In genomic region chr5:174556756-174557155, GRCh38 we compare ENCODE assay signal across 32 cellular contexts.
"Had no signal": no experiment of that assay in that cellular context is flagged by ENCODE, and none has a peak within 500 bp of the region (broad histone marks: within the 10 kb centered on the region; RNA-seq: fewer than 3 reads in every experiment).

No MANE protein-coding gene starts in this region.

- DNase-seq: activated B cell treated with CpG ODN at 0.5 μM for 24 hours; activated CD4-positive, alpha-beta T cell treated with anti-CD3 and anti-CD28 coated beads for 48 hours; activated CD4-positive, alpha-beta T cell treated with anti-CD3 and anti-CD28 coated beads, Interleukin-2, amount 50 U/mL, for 1 hour; activated CD4-positive, alpha-beta T cell treated with anti-CD3 and anti-CD28 coated beads, Interleukin-2, amount 50 U/mL, for 48 hours; activated CD8-positive, alpha-beta memory T cell treated with anti-CD3 and anti-CD28 coated beads for 24 hours; activated CD8-positive, alpha-beta T cell treated with anti-CD3 and anti-CD28 coated beads for 36 hours; activated effector memory CD4-positive, alpha-beta T cell treated with Interleukin-2 at 50 U/mL for 16 hours; activated gamma-delta T cell treated with Interleukin-2 at 50 U/mL for 16 hours; activated naive CD4-positive, alpha-beta T cell treated with anti-CD3 and anti-CD28 coated beads, Interleukin-2, amount 50 U/mL, for 16 hours; activated naive CD4-positive, alpha-beta T cell treated with Interleukin-2 at 50 U/mL for 16 hours; activated T-cell treated with anti-CD3 and anti-CD28 coated beads, Interleukin-2, amount 50 U/mL, for 4 hours; amniotic stem cell; anterior cingulate cortex; central memory CD4-positive, alpha-beta T cell; cerebellar nuclear complex; colonic mucosa; effector CD8-positive, alpha-beta T cell; esophagus squamous epithelium; foreskin melanocyte; heart right ventricle; T-helper 17 cell; T1000; WERI-Rb-1 had no signal

- H3K27ac Mint-ChIP-seq: activated B cell treated with CpG ODN at 0.5 μM for 24 hours; activated CD8-positive, alpha-beta T cell treated with anti-CD3 and anti-CD28 coated beads for 36 hours; activated naive CD8-positive, alpha-beta T cell; activated T-helper 17 cell treated with anti-CD3 and anti-CD28 coated beads, Interleukin-2, amount 50 U/mL, for 72 hours; brain; T-helper 17 cell; T-helper 2 cell treated with Interferon-gamma antibody and Interleukin-4, amounts not matched to agents 5 μg/mL and 100 μg/mL, for 36 hours had no signal

- H3K27me3 Mint-ChIP-seq: activated B cell treated with CpG ODN at 0.5 μM for 24 hours had no signal

- H3K4me3 Mint-ChIP-seq: activated B cell treated with CpG ODN at 0.5 μM for 24 hours; activated CD8-positive, alpha-beta T cell treated with anti-CD3 and anti-CD28 coated beads for 36 hours; activated naive CD8-positive, alpha-beta T cell; activated T-cell treated with anti-CD3 and anti-CD28 coated beads, Interleukin-2, amount 50 U/mL, for 4 hours; activated T-helper 17 cell treated with anti-CD3 and anti-CD28 coated beads, Interleukin-2, amount 50 U/mL, for 72 hours; brain; T-helper 17 cell; T-helper 2 cell treated with Interferon-gamma antibody and Interleukin-4, amounts not matched to agents 5 μg/mL and 100 μg/mL, for 36 hours had no signal

- H3K4me1 Mint-ChIP-seq: activated B cell treated with CpG ODN at 0.5 μM for 24 hours; activated T-helper 17 cell treated with anti-CD3 and anti-CD28 coated beads, Interleukin-2, amount 50 U/mL, for 72 hours; brain; T-helper 17 cell had no signal

- H3K9me3 Mint-ChIP-seq: activated CD8-positive, alpha-beta T cell treated with anti-CD3 and anti-CD28 coated beads for 36 hours; activated T-cell treated with anti-CD3 and anti-CD28 coated beads, Interleukin-2, amount 50 U/mL, for 4 hours; T-helper 2 cell treated with Interferon-gamma antibody and Interleukin-4, amounts not matched to agents 5 μg/mL and 100 μg/mL, for 36 hours had no signal

- H3K4me1 ChIP-seq: breast epithelium, colonic mucosa, esophagus squamous epithelium, gastroesophageal sphincter, heart right ventricle had no signal

- H3K27ac ChIP-seq: breast epithelium, cardiac muscle cell, colonic mucosa, epithelial cell of prostate, esophagus squamous epithelium, gastroesophageal sphincter, heart right ventricle, WERI-Rb-1 had no signal

- ATAC-seq: activated CD4-positive, CD25-positive, alpha-beta regulatory T cell treated with anti-CD3 and anti-CD28 coated beads, Interleukin-2, amount 50 U/mL, for 24 hours; activated CD8-positive, alpha-beta T cell treated with anti-CD3 and anti-CD28 coated beads for 36 hours; activated T-cell treated with anti-CD3 and anti-CD28 coated beads, Interleukin-2, amount 50 U/mL, for 4 hours; activated T-helper 17 cell treated with anti-CD3 and anti-CD28 coated beads, Interleukin-2, amount 50 U/mL, for 72 hours; gastroesophageal sphincter; heart right ventricle; T-helper 17 cell had no signal

- H3K36me3 ChIP-seq: breast epithelium, cardiac muscle cell, colonic mucosa, esophagus squamous epithelium, gastroesophageal sphincter, heart right ventricle, WERI-Rb-1 had no signal

- H3K9me3 ChIP-seq: breast epithelium, colonic mucosa, esophagus squamous epithelium, gastroesophageal sphincter, heart right ventricle had no signal

- H3K27me3 ChIP-seq: breast epithelium, colonic mucosa had no signal

- H3K36me3 Mint-ChIP-seq: activated naive CD8-positive, alpha-beta T cell; brain had no signal

- H3K4me3 ChIP-seq: breast epithelium, cardiac muscle cell, colonic mucosa, esophagus squamous epithelium, gastroesophageal sphincter, heart right ventricle had no signal
